8 cellular contexts compared by ENCODE assay signal in genomic region chr2:218398437-218399390, GRCh38. TPM values are rescaled to one million over a fixed set of nuclear protein-coding genes. Genes with fewer than 3 reads are reported as not detected.
DNase-seq lines count a peak whose midpoint lies in the region; ATAC-seq and TF ChIP-seq lines count a peak whose summit lies in the region.

No MANE protein-coding gene starts in this region.

- TF ChIP-seq POLR2A in NB4 (IDR thresholded peaks at IDR 0.05; ENCODE audit: extremely low read depth, insufficient read length) = peak; percentile 9

- peak overlapping the region; percentile 92 to 98 for H3K4me3 Mint-ChIP-seq in effector memory CD8-positive, alpha-beta T cell

- H3K36me3 ChIP-seq in H7 (replicated peaks; ENCODE audit: control insufficient read depth, insufficient read depth, low read length) = no peaks in the 10 kb centered on the region; the same call in 1 of the 2 replicates

- H3K4me3 ChIP-seq in H7 (ENCODE audit: insufficient read depth, low read depth, low read length) (peak overlapping the region; percentile 64), NB4 (ENCODE audit: low read depth, low read length) (peak overlapping the region; percentile 76)

- peaks cover 59% of the 10 kb centered on the region for H3K36me3 Mint-ChIP-seq in effector memory CD8-positive, alpha-beta T cell (ENCODE audit: insufficient read depth)

- TF ChIP-seq CTCF in NB4 (IDR thresholded peaks at IDR 0.05; ENCODE audit: low read depth, low read length) = no peak

- DNase-seq in GM04503 (ENCODE audit: low read depth) (peak; percentile 20), H7 (peak; percentile 92), NB4 (ENCODE audit: low read depth) (peak; percentile 91), medulla oblongata (ENCODE audit: extremely low spot score) (peak; percentile 80), GM19240 (ENCODE audit: insufficient read length, low spot score) (no peak)
- peak; percentile 75 to 76 for DNase-seq in activated CD4-positive, alpha-beta T cell treated with anti-CD3 and anti-CD28 coated beads, Interleukin-2, amount 50 U/mL, for 48 hours
- peak; percentile 53 to 69 (median 58) for DNase-seq in effector memory CD8-positive, alpha-beta T cell
- peak; percentile 28 to 34 for DNase-seq in stimulated activated CD8-positive, alpha-beta memory T cell treated with anti-CD3 and anti-CD28 coated beads, Interleukin-4, amount 100 ng/mL, for 1 hour (ENCODE audit: low read depth in 2 of 2, low spot score in 1 of 2)

- peaks cover 53 to 55% of the 10 kb centered on the region in 2 donors for H3K4me1 Mint-ChIP-seq in effector memory CD8-positive, alpha-beta T cell (ENCODE audit: low read depth in 2 of 2)

- peak; percentile 12 for ATAC-seq in effector memory CD8-positive, alpha-beta T cell (replicated peaks)

- H3K27me3 ChIP-seq in H7 (ENCODE audit: control insufficient read depth, insufficient read depth, low read length) = peaks cover 31% of the 10 kb centered on the region

- no peaks in the 10 kb centered on the region for H3K27me3 Mint-ChIP-seq in effector memory CD8-positive, alpha-beta T cell

- peak overlapping the region; percentile 95 to 98 for H3K27ac Mint-ChIP-seq in effector memory CD8-positive, alpha-beta T cell

- no peaks in the 10 kb centered on the region for H3K9me3 Mint-ChIP-seq in effector memory CD8-positive, alpha-beta T cell

RNA-seq across cellular contexts. Expression of gene CTDSP1, which starts 1.0 kb away (rescaled TPM):
- total RNA-seq in H7 (2014; rRNA removed; shearing (Covaris generic)) = 25.4 and 29.9 TPM in 2 replicates

RNA-seq across cellular contexts. Expression of gene SLC11A1, which starts 16.6 kb away (rescaled TPM):
- total RNA-seq in H7 (2014; rRNA removed; shearing (Covaris generic)) = not detected in 2 replicates

RNA-seq across cellular contexts. Expression of gene VIL1, which starts 20.2 kb away (rescaled TPM):
- 0.07 and 3.0 TPM in 2 replicates for total RNA-seq in H7 (2014; rRNA removed; shearing (Covaris generic))

RNA-seq across cellular contexts. Expression of gene CATIP, which starts 42.1 kb away (rescaled TPM):
- 0.76 TPM in 1 of 2 replicates, not detected in the other for total RNA-seq in H7 (2014; rRNA removed; shearing (Covaris generic))
